22 cellular contexts compared by ENCODE assay signal in the genomic region with DNA sequence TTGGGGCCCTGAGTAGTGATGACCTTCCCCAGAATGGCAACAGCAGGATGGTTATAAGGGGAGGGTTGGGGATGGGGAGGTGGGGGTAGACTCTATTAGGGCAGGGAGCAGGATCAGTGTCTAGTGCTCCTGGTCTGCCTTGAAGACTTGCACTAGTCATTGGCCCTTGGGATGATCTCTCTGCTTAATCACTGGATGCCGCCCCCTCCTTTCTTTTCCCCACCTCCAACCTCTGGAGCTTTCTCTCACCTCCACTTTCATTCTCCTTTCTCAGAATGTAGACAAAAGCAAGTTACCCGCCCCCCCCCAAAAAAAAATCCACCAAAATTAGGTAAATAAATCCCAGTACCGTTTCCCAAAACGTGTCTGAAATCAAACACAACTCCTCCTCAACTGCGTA. TPM values are rescaled to one million over a fixed set of nuclear protein-coding genes. Genes with fewer than 3 reads are reported as not detected.
"Had no signal": no experiment of that assay in that cellular context is flagged by ENCODE, and none has a peak within 500 bp of the region (broad histone marks: within the 10 kb centered on the region; RNA-seq: fewer than 3 reads in every experiment).

No MANE protein-coding gene starts in this region.

- H3K4me1 ChIP-seq: pancreas, testis had no signal

- H3K36me3 Mint-ChIP-seq: activated CD8-positive, alpha-beta memory T cell treated with anti-CD3 and anti-CD28 coated beads, Interleukin-2, amount 10 ng/mL, durations not matched to agents 7 days and 5 days; activated naive CD8-positive, alpha-beta T cell; natural killer cell had no signal

- DNase-seq: activated CD4-positive, alpha-beta T cell treated with anti-CD3 and anti-CD28 coated beads, Interleukin-2, amount 50 U/mL, for 4 hours; activated CD4-positive, CD25-positive, alpha-beta regulatory T cell treated with anti-CD3 and anti-CD28 coated beads, Interleukin-2, amount 50 U/mL, for 72 hours; activated CD8-positive, alpha-beta memory T cell treated with anti-CD3 and anti-CD28 coated beads, Interleukin-2, amount 10 ng/mL, durations not matched to agents 7 days and 5 days; activated effector memory CD4-positive, alpha-beta T cell treated with Interleukin-2 at 50 U/mL for 16 hours; activated T-cell treated with anti-CD3 and anti-CD28 coated beads, Interleukin-2, amount 50 U/mL, for 24 hours; foreskin melanocyte; mammary epithelial cell; mucosa of descending colon; natural killer cell; pancreas; stimulated activated CD4-positive, alpha-beta T cell treated with anti-CD3 and anti-CD28 coated beads, Interleukin-4, amount 100 ng/mL, for 1 hour; stimulated activated CD8-positive, alpha-beta memory T cell treated with anti-CD3 and anti-CD28 coated beads, Interleukin-4, amount 100 ng/mL, for 48 hours; SW 1271; testis had no signal

- H3K27ac Mint-ChIP-seq: activated CD8-positive, alpha-beta memory T cell treated with anti-CD3 and anti-CD28 coated beads, Interleukin-2, amount 10 ng/mL, durations not matched to agents 7 days and 5 days; activated naive CD8-positive, alpha-beta T cell; activated T-cell treated with anti-CD3 and anti-CD28 coated beads, Interleukin-2, amount 50 U/mL, for 24 hours; natural killer cell; stimulated activated naive CD8-positive, alpha-beta T cell treated with anti-CD3 and anti-CD28 coated beads, Interleukin-15, Interleukin-2, amounts not matched to agents 100 ng/mL and 50 ng/mL, for 24 hours; T-helper 2 cell treated with Interferon-gamma antibody and Interleukin-4, amounts not matched to agents 5 μg/mL and 100 μg/mL, for 36 hours had no signal

- H3K9me3 ChIP-seq: mucosa of descending colon, pancreas, testis had no signal

- H3K4me3 Mint-ChIP-seq: activated CD8-positive, alpha-beta memory T cell treated with anti-CD3 and anti-CD28 coated beads, Interleukin-2, amount 10 ng/mL, durations not matched to agents 7 days and 5 days; activated naive CD8-positive, alpha-beta T cell; activated T-cell treated with anti-CD3 and anti-CD28 coated beads, Interleukin-2, amount 50 U/mL, for 24 hours; natural killer cell; stimulated activated naive CD8-positive, alpha-beta T cell treated with anti-CD3 and anti-CD28 coated beads, Interleukin-15, Interleukin-2, amounts not matched to agents 100 ng/mL and 50 ng/mL, for 24 hours; T-helper 2 cell treated with Interferon-gamma antibody and Interleukin-4, amounts not matched to agents 5 μg/mL and 100 μg/mL, for 36 hours had no signal

- H3K9me3 Mint-ChIP-seq: activated T-cell treated with anti-CD3 and anti-CD28 coated beads, Interleukin-2, amount 50 U/mL, for 24 hours; natural killer cell; stimulated activated naive CD8-positive, alpha-beta T cell treated with anti-CD3 and anti-CD28 coated beads, Interleukin-15, Interleukin-2, amounts not matched to agents 100 ng/mL and 50 ng/mL, for 24 hours; T-helper 2 cell treated with Interferon-gamma antibody and Interleukin-4, amounts not matched to agents 5 μg/mL and 100 μg/mL, for 36 hours had no signal

- H3K27me3 ChIP-seq: testis had no signal

- H3K36me3 ChIP-seq: pancreas had no signal

- H3K27ac ChIP-seq: pancreas, testis had no signal

- ATAC-seq: activated CD8-positive, alpha-beta memory T cell treated with anti-CD3 and anti-CD28 coated beads, Interleukin-2, amount 10 ng/mL, durations not matched to agents 7 days and 5 days; left lobe of liver; mucosa of descending colon; natural killer cell; pancreas had no signal

- H3K4me3 ChIP-seq: mucosa of descending colon had no signal

RNA-seq across cellular contexts. Expression of a gene that starts 2.8 kb away (rescaled TPM):
- total RNA-seq: activated CD8-positive, alpha-beta memory T cell treated with anti-CD3 and anti-CD28 coated beads, Interleukin-2, amount 10 ng/mL, durations not matched to agents 7 days and 5 days; bronchial epithelial cell; chondrocyte; endothelial cell of umbilical vein; left lobe of liver; natural killer cell; ureter had no signal
- polyA plus RNA-seq: endothelial cell of umbilical vein, mammary epithelial cell had no signal
